26 cellular contexts compared by ENCODE assay signal in genomic region chr9:135282808-135283207, GRCh38.
"Had no signal": no experiment of that assay in that cellular context is flagged by ENCODE, and none has a peak within 500 bp of the region (broad histone marks: within the 10 kb centered on the region; RNA-seq: fewer than 3 reads in every experiment).

No MANE protein-coding gene starts in this region.

- DNase-seq: activated CD4-positive, alpha-beta memory T cell treated with anti-CD3 and anti-CD28 coated beads for 36 hours; activated CD4-positive, alpha-beta T cell treated with anti-CD3 and anti-CD28 coated beads for 36 hours; activated CD4-positive, alpha-beta T cell treated with anti-CD3 and anti-CD28 coated beads, Interleukin-2, amount 50 U/mL, for 1 hour; activated CD8-positive, alpha-beta memory T cell treated with anti-CD3 and anti-CD28 coated beads, Interleukin-2, amount 50 U/mL, for 48 hours; activated effector memory CD4-positive, alpha-beta T cell treated with Interleukin-2 at 50 U/mL for 16 hours; activated naive CD4-positive, alpha-beta T cell treated with anti-CD3 and anti-CD28 coated beads, Interleukin-2, amount 10 ng/mL, durations not matched to agents 7 days and 5 days; activated naive CD8-positive, alpha-beta T cell treated with anti-CD3 and anti-CD28 coated beads, Interleukin-2, amount 50 U/mL, for 24 hours; activated T-cell treated with anti-CD3 and anti-CD28 coated beads, Interleukin-2, amount 50 U/mL, for 48 hours; brain microvascular endothelial cell; central memory CD4-positive, alpha-beta T cell; colonic mucosa; Karpas-422; MG63; NCI-H1048; NCI-H1930; NCI-H2081 treated with DMSO at 0.1 percent for 48 hours; NCI-H510A; NCI-H526; PC-3; Peyer's patch; SJCRH30; T1000 had no signal

- H3K4me1 Mint-ChIP-seq: activated naive CD4-positive, alpha-beta T cell treated with anti-CD3 and anti-CD28 coated beads, Interleukin-2, amount 10 ng/mL, durations not matched to agents 7 days and 5 days; activated naive CD8-positive, alpha-beta T cell treated with anti-CD3 and anti-CD28 coated beads, Interleukin-2, amount 50 U/mL, for 24 hours had no signal

- H3K27ac ChIP-seq: brain microvascular endothelial cell, colonic mucosa, Peyer's patch, SJCRH30, SK-N-MC had no signal

- H3K36me3 ChIP-seq: brain microvascular endothelial cell, colonic mucosa, MG63, Peyer's patch, SJCRH30 had no signal

- H3K36me3 Mint-ChIP-seq: activated CD4-positive, alpha-beta memory T cell treated with anti-CD3 and anti-CD28 coated beads for 36 hours; activated naive CD8-positive, alpha-beta T cell had no signal

- H3K4me3 Mint-ChIP-seq: activated CD4-positive, alpha-beta memory T cell treated with anti-CD3 and anti-CD28 coated beads for 36 hours; activated CD4-positive, alpha-beta T cell treated with anti-CD3 and anti-CD28 coated beads for 36 hours; activated naive CD4-positive, alpha-beta T cell treated with anti-CD3 and anti-CD28 coated beads, Interleukin-2, amount 10 ng/mL, durations not matched to agents 7 days and 5 days; activated naive CD8-positive, alpha-beta T cell; activated naive CD8-positive, alpha-beta T cell treated with anti-CD3 and anti-CD28 coated beads, Interleukin-2, amount 50 U/mL, for 24 hours; WTC11 had no signal

- H3K27me3 ChIP-seq: brain microvascular endothelial cell, colonic mucosa, MG63, Peyer's patch, SJCRH30 had no signal

- H3K9me3 ChIP-seq: colonic mucosa, MG63, Peyer's patch, SJCRH30 had no signal

- H3K27ac Mint-ChIP-seq: activated CD4-positive, alpha-beta memory T cell treated with anti-CD3 and anti-CD28 coated beads for 36 hours; activated CD4-positive, alpha-beta T cell treated with anti-CD3 and anti-CD28 coated beads for 36 hours; activated naive CD4-positive, alpha-beta T cell treated with anti-CD3 and anti-CD28 coated beads, Interleukin-2, amount 10 ng/mL, durations not matched to agents 7 days and 5 days; activated naive CD8-positive, alpha-beta T cell; activated naive CD8-positive, alpha-beta T cell treated with anti-CD3 and anti-CD28 coated beads, Interleukin-2, amount 50 U/mL, for 24 hours; WTC11 had no signal

- H3K27me3 Mint-ChIP-seq: activated CD4-positive, alpha-beta memory T cell treated with anti-CD3 and anti-CD28 coated beads for 36 hours; activated CD4-positive, alpha-beta T cell treated with anti-CD3 and anti-CD28 coated beads for 36 hours; activated naive CD4-positive, alpha-beta T cell treated with anti-CD3 and anti-CD28 coated beads, Interleukin-2, amount 10 ng/mL, durations not matched to agents 7 days and 5 days; activated naive CD8-positive, alpha-beta T cell had no signal

- ATAC-seq: activated CD4-positive, CD25-positive, alpha-beta regulatory T cell treated with anti-CD3 and anti-CD28 coated beads, Interleukin-2, amount 50 U/mL, for 24 hours; PC-3; WTC11 had no signal

- H3K4me1 ChIP-seq: colonic mucosa had no signal

- H3K4me3 ChIP-seq: colonic mucosa, MG63, Peyer's patch, SJCRH30, SK-N-MC had no signal
